29 cellular contexts compared by ENCODE assay signal in the genomic region with DNA sequence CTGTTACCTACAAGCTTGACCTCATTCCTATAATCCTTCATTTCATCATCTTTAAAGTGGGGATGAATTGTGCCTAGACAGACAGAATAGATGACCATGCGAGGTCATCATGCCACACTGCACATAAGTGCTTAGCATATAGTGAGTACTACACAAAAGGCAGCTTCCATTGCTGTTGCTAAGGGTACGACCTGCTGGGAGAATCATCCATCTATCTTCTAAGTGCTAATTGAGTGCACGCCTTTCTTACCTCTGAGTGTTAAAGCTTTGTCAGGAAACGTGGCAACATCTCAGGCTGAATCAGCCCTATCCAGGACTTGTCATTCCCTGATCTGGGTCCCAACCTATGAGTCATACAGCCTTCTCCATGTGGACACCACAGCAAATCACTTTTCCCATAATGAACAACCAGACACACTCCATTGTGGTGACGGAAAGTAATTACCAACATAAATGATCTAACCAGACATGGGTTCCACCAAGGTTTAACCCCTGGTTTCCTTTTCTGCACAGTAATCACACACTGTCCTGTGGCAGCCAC.
DNase-seq lines count a peak whose midpoint lies in the region; ATAC-seq, FAIRE-seq and TF ChIP-seq lines count a peak whose summit lies in the region.
"Had no signal": no experiment of that assay in that cellular context is flagged by ENCODE, and none has a peak within 500 bp of the region (broad histone marks: within the 10 kb centered on the region; RNA-seq: fewer than 3 reads in every experiment).

No MANE protein-coding gene starts in this region.

- TF ChIP-seq CTCF in K562 (IDR thresholded peaks at IDR 0.05 in 2 of 3, conservative IDR thresholded peaks at IDR 0.05 in 1 of 3; ENCODE audit: insufficient read depth in 2 of 3, low read depth in 1 of 3, low read length in 3 of 3): no peak
- TF ChIP-seq CTCF in keratinocyte (optimal IDR thresholded peaks at IDR 0.05 in 1 of 3, IDR thresholded peaks at IDR 0.05 in 1 of 3, conservative IDR thresholded peaks at IDR 0.05 in 1 of 3; ENCODE audit: extremely low read depth in 1 of 3, insufficient read depth in 2 of 3, low read length in 3 of 3): no peak
- no peak for TF ChIP-seq CTCF in smooth muscle cell (IDR thresholded peaks at IDR 0.05; ENCODE audit: borderline replicate concordance, insufficient read depth, poor library complexity, severe bottlenecking)
- TF ChIP-seq CTCF in HepG2 (CRISPR knock-in tag; IDR thresholded peaks at IDR 0.05): no peak

- H3K27me3 ChIP-seq in K562 (ENCODE audit: control insufficient read depth in 2 of 2, insufficient read depth in 2 of 2, low read length in 2 of 2): no peaks in the 10 kb centered on the region
- no peaks in the 10 kb centered on the region for H3K27me3 ChIP-seq in keratinocyte (ENCODE audit: control insufficient read depth, extremely low read depth, insufficient read depth, low read length)
- H3K27me3 ChIP-seq in smooth muscle cell (ENCODE audit: low read depth): no peaks in the 10 kb centered on the region
- no peaks in the 10 kb centered on the region for H3K27me3 ChIP-seq in HepG2 (ENCODE audit: control insufficient read depth in 1 of 2, insufficient read depth in 2 of 2, low read length in 2 of 2)
- H3K27me3 ChIP-seq: adrenal gland, left lung, right lobe of liver, uterus had no signal

- in situ Hi-C loops in K562 (cut with MboI) (no loop called here), HepG2 (cut with HindIII; ENCODE audit: extremely low pct_ligation_motif_present, low pct_unique_long_range_greater_than_20kb) (no loop called here)

- dilution Hi-C loops in keratinocyte (cut with MboI; ENCODE audit: extremely low pct_ligation_motif_present, low sequenced_read_pairs): no loop called here

- H3K79me2 ChIP-seq in K562 (ENCODE audit: control insufficient read depth, insufficient read depth, low read length) (no peaks in the 10 kb centered on the region), keratinocyte (ENCODE audit: control insufficient read depth, insufficient read depth, low read length) (no peaks in the 10 kb centered on the region), smooth muscle cell (ENCODE audit: low read depth) (no peaks in the 10 kb centered on the region), HepG2 (ENCODE audit: insufficient read depth, low read length) (no peaks in the 10 kb centered on the region)

- H4K20me1 ChIP-seq in K562 (replicated peaks; ENCODE audit: control insufficient read depth, insufficient read depth, low read length) (no peaks in the 10 kb centered on the region), keratinocyte (ENCODE audit: control insufficient read depth, extremely low read depth, insufficient read depth, low read length) (no peaks in the 10 kb centered on the region), smooth muscle cell (ENCODE audit: low read depth) (no peaks in the 10 kb centered on the region), HepG2 (ENCODE audit: insufficient read depth, low read length) (no peaks in the 10 kb centered on the region)

- H3K4me3 ChIP-seq in K562 (no peak overlapping the region), keratinocyte (ENCODE audit: control insufficient read depth in 2 of 3, extremely low read depth in 1 of 3, insufficient read depth in 2 of 3, low read depth in 1 of 3, low read length in 3 of 3) (no peak overlapping the region), smooth muscle cell (no peak overlapping the region), HepG2 (replicated peaks in 1 of 3; ENCODE audit: insufficient read depth in 1 of 3, low read depth in 2 of 3, low read length in 3 of 3) (no peak overlapping the region)
- H3K4me3 ChIP-seq: A549, adrenal gland, gastrocnemius medialis, HAP-1, left lung, right lobe of liver, thoracic aorta, uterus had no signal

- POLR2A ChIA-PET in K562 (lab: Yijun Ruan, JAX) (interaction anchor here (1.3 to 1.4 kb wide), 2 partner anchors 10 to 44 kb away, joined by 3 read pairs; no protein-coding TSS in a partner anchor), HepG2 (lab: Yijun Ruan, JAX) (no interaction called here)

- WGBS in K562 (ENCODE audit: insufficient coverage, low coverage, missing lambda C conversion rate): 34% methylated on average over 5 of the region's 5 CpGs
- whole genome bisulfite sequencing in smooth muscle cell (ENCODE audit: low lambda C conversion rate): 62% methylated on average over 5 of the region's 5 CpGs
- 5% methylated on average over 5 of the region's 5 CpGs for WGBS in HepG2 (ENCODE audit: low lambda C conversion rate)

- peak; percentile 2 for DNase-seq in A172 (ENCODE audit: low spot score)
- DNase-seq in LHCN-M2 (ENCODE audit: low read depth): peak; percentile 9
- DNase-seq in K562 (ENCODE audit: extremely low read depth in 1 of 4, low spot score in 3 of 4): no peak
- DNase-seq in keratinocyte (ENCODE audit: low read depth, low spot score): peak; percentile 36
- no peak for DNase-seq in smooth muscle cell (lab: John Stamatoyannopoulos, UW; ENCODE audit: unreplicated experiment)
- no peak for DNase-seq in NCI-H2029 (lab: John Stamatoyannopoulos, UW)
- no peak for DNase-seq in AML-193 (lab: John Stamatoyannopoulos, UW)
- no peak for DNase-seq in HepG2 (ENCODE audit: low spot score)
- DNase-seq: activated CD4-positive, alpha-beta T cell treated with anti-CD3 and anti-CD28 coated beads for 48 hours; activated T-cell treated with anti-CD3 and anti-CD28 coated beads, Interleukin-2, amount 50 U/mL, for 48 hours; adrenal gland; CD8-positive, alpha-beta T cell; effector memory CD4-positive, alpha-beta T cell; gastrocnemius medialis; GDM1; hippocampal formation; left lung; NCI-H1417 treated with DMSO at 0.1 percent for 48 hours; NCI-H2081 treated with DMSO at 0.1 percent for 48 hours; right lobe of liver; Right ventricle myocardium superior; stimulated activated naive CD4-positive, alpha-beta T cell treated with Interleukin-2 at 50 U/mL for 16 hours; uterus had no signal

- no peaks in the 10 kb centered on the region for H3F3A ChIP-seq in smooth muscle cell (ENCODE audit: low read depth)

- no peak overlapping the region for H2AFZ ChIP-seq in K562 (ENCODE audit: low read depth, low read length)
- no peak overlapping the region for H2AFZ ChIP-seq in keratinocyte (ENCODE audit: control insufficient read depth, low read length)
- H2AFZ ChIP-seq in smooth muscle cell (ENCODE audit: low read depth): no peak overlapping the region
- H2AFZ ChIP-seq in HepG2 (ENCODE audit: low read length): no peak overlapping the region

- TF ChIP-seq RAD21 in K562 (CRISPR knock-in tag; conservative IDR thresholded peaks at IDR 0.05 in 1 of 2, IDR thresholded peaks at IDR 0.05 in 1 of 2) (no peak), HepG2 (CRISPR knock-in tag; IDR thresholded peaks at IDR 0.05) (no peak)

- FAIRE-seq in K562 (lab: Jason Lieb, UNC): no peak
- peak; percentile 78 for FAIRE-seq in keratinocyte (lab: Jason Lieb, UNC)
- no peak for FAIRE-seq in HepG2 (lab: Jason Lieb, UNC)
- FAIRE-seq: A549, colon, GM19239 had no signal

- no peaks in the 10 kb centered on the region for H3K9me3 ChIP-seq in K562 (replicated peaks; ENCODE audit: control insufficient read depth, insufficient read depth, low read depth, low read length)
- peaks cover 4% of the 10 kb centered on the region for H3K9me3 ChIP-seq in keratinocyte (ENCODE audit: control insufficient read depth, low read depth, low read length)
- H3K9me3 ChIP-seq in smooth muscle cell (replicated peaks; ENCODE audit: low read depth): no peaks in the 10 kb centered on the region
- H3K9me3 ChIP-seq in HepG2 (ENCODE audit: low read length): peaks cover 22% of the 10 kb centered on the region; the same call in 1 of the 2 replicates
- H3K9me3 ChIP-seq: A549, adrenal gland, gastrocnemius medialis, HAP-1, left lung, right lobe of liver, thoracic aorta, uterus had no signal

- no peak overlapping the region for H3K9ac ChIP-seq in K562 (ENCODE audit: insufficient read depth in 1 of 2, low read depth in 2 of 2, low read length in 2 of 2)
- H3K9ac ChIP-seq in keratinocyte (ENCODE audit: control insufficient read depth, extremely low read depth, insufficient read depth, low read length): no peak overlapping the region
- H3K9ac ChIP-seq in smooth muscle cell (ENCODE audit: low read depth): no peak overlapping the region
- H3K9ac ChIP-seq in HepG2 (ENCODE audit: insufficient read depth, low read depth, low read length): no peak overlapping the region

- H3K36me3 ChIP-seq in K562 (ENCODE audit: control insufficient read depth, insufficient read depth, low read length) (no peaks in the 10 kb centered on the region), keratinocyte (ENCODE audit: control insufficient read depth in 2 of 2, extremely low read depth in 1 of 2, insufficient read depth in 2 of 2, low read length in 2 of 2) (no peaks in the 10 kb centered on the region), smooth muscle cell (ENCODE audit: low read depth) (no peaks in the 10 kb centered on the region), HepG2 (replicated peaks in 1 of 2; ENCODE audit: control insufficient read depth in 1 of 2, insufficient read depth in 2 of 2, low read length in 2 of 2) (no peaks in the 10 kb centered on the region)
- H3K36me3 ChIP-seq: adrenal gland, gastrocnemius medialis, HAP-1, left lung, right lobe of liver, thoracic aorta, uterus had no signal

- TF ChIP-seq EP300 in K562 (IDR thresholded peaks at IDR 0.05; ENCODE audit: low read length) (no peak), HepG2 (IDR thresholded peaks at IDR 0.05; ENCODE audit: low read depth in 2 of 2, low read length in 2 of 2) (no peak), HepG2 (CRISPR knock-in tag; IDR thresholded peaks at IDR 0.05; ENCODE audit: borderline replicate concordance) (no peak)

- H3K4me1 ChIP-seq in K562 (replicated peaks in 1 of 2; ENCODE audit: control insufficient read depth in 2 of 2, insufficient read depth in 2 of 2, low read length in 2 of 2) (peaks cover 0 to 7% of the 10 kb centered on the region in 2 experiments; a peak in 2 of 5 replicates), keratinocyte (ENCODE audit: control insufficient read depth, extremely low read depth, insufficient read depth, low read length) (no peaks in the 10 kb centered on the region), smooth muscle cell (ENCODE audit: low read depth) (peaks cover 13% of the 10 kb centered on the region), HepG2 (ENCODE audit: insufficient read depth, low read length) (no peaks in the 10 kb centered on the region)
- H3K4me1 ChIP-seq: A549, adrenal gland, gastrocnemius medialis, HAP-1, left lung, right lobe of liver, uterus had no signal

- CTCF ChIA-PET in K562 (lab: Yijun Ruan, JAX; ENCODE audit: low intra/inter-chr PET ratio) (no interaction called here), HepG2 (lab: Yijun Ruan, JAX; ENCODE audit: low intra/inter-chr PET ratio, low total read pairs) (no interaction called here)

- BruUV-seq in K562 (replicated peaks; lab: Mats Ljungman, UMichigan): no TSS peak
- BruUV-seq in HepG2 (replicated peaks; lab: Mats Ljungman, UMichigan): no TSS peak

- H3K4me2 ChIP-seq in K562 (ENCODE audit: insufficient read depth, low read length) (no peak overlapping the region), keratinocyte (ENCODE audit: control insufficient read depth, extremely low read depth, insufficient read depth, low read depth, low read length) (no peak overlapping the region), smooth muscle cell (no peak overlapping the region), HepG2 (ENCODE audit: low read depth, low read length) (no peak overlapping the region)
- H3K4me2 ChIP-seq: A549 had no signal

- no peak overlapping the region for H3K27ac ChIP-seq in K562 (ENCODE audit: extremely low read depth, low read depth, low read length)
- H3K27ac ChIP-seq in keratinocyte (ENCODE audit: control insufficient read depth, insufficient read depth, low read length): no peak overlapping the region
- H3K27ac ChIP-seq in smooth muscle cell (ENCODE audit: low read depth): no peak overlapping the region
- no peak overlapping the region for H3K27ac ChIP-seq in HepG2 (ENCODE audit: extremely low read length, insufficient read depth, low read length)
- H3K27ac ChIP-seq: A549, adrenal gland, gastrocnemius medialis, left lung, right lobe of liver, thoracic aorta, uterus, VCaP had no signal

- TF ChIP-seq POLR2A in K562 (conservative IDR thresholded peaks at IDR 0.05): no peak
- TF ChIP-seq POLR2A in HepG2 (IDR thresholded peaks at IDR 0.05; ENCODE audit: insufficient read depth in 1 of 2, low read depth in 2 of 2, low read length in 2 of 2): no peak

- no peak for ATAC-seq in K562
- ATAC-seq in HepG2: no peak
- ATAC-seq: A549; CD8-positive, alpha-beta T cell; gastrocnemius medialis; left lung; right lobe of liver had no signal

- intact Hi-C loops in K562 (cut with micrococcal nuclease): no loop called here
- intact Hi-C loops in HepG2 (cut with micrococcal nuclease; ENCODE audit: unreplicated experiment): no loop called here

- no peaks in the 10 kb centered on the region for H3K9me1 ChIP-seq in K562 (ENCODE audit: control insufficient read depth, insufficient read depth, low read length)
- no peaks in the 10 kb centered on the region for H3K9me1 ChIP-seq in keratinocyte (ENCODE audit: control insufficient read depth, extremely low read depth, insufficient read depth, low read length)

Comparison
In these comparisons a context has a peak if more than half of its experiments do, and no peak if none do; other contexts are left out.
1. DNase-seq: peak in A172 (single experiment), LHCN-M2 (single experiment) and keratinocyte (single experiment); none in K562 (0 of 4), smooth muscle cell (single experiment), NCI-H2029 (single experiment), AML-193 (0 of 2) and HepG2 (single experiment).